8 cellular contexts compared by ENCODE assay signal in genomic region chr9:123927625-123928308, GRCh38. TPM values are rescaled to one million over a fixed set of nuclear protein-coding genes. Genes with fewer than 3 reads are reported as not detected.
DNase-seq lines count a peak whose midpoint lies in the region; ATAC-seq and TF ChIP-seq lines count a peak whose summit lies in the region.

No MANE protein-coding gene starts in this region.

- POLR2A ChIA-PET in CD8-positive, alpha-beta memory T cell (lab: Charles Lee): no interaction called here
- POLR2A ChIA-PET in IMR-90 (lab: Charles Lee; ENCODE audit: unreplicated experiment): no interaction called here

- no peaks in the 10 kb centered on the region for H3K9me3 Mint-ChIP-seq in CD8-positive, alpha-beta memory T cell
- peaks cover 5% of the 10 kb centered on the region for H3K9me3 Mint-ChIP-seq in activated naive CD8-positive, alpha-beta T cell treated with anti-CD3 and anti-CD28 coated beads for 36 hours

- peaks cover 25% of the 10 kb centered on the region for H3K4me1 ChIP-seq in CD8-positive, alpha-beta memory T cell (ENCODE audit: insufficient read depth, low read length)
- peaks cover 9% of the 10 kb centered on the region for H3K4me1 ChIP-seq in IMR-90 (ENCODE audit: control insufficient read depth, insufficient read depth, low read length)

- no peak overlapping the region for H3K18ac ChIP-seq in IMR-90 (ENCODE audit: low read depth, low read length)

- TF ChIP-seq POLR2A in IMR-90 (IDR thresholded peaks at IDR 0.05; ENCODE audit: low read depth, low read length): no peak

- no peak overlapping the region for H2AK9ac ChIP-seq in IMR-90 (replicated peaks; ENCODE audit: low read depth, low read length, poor library complexity)

- H4K20me1 ChIP-seq in IMR-90 (ENCODE audit: insufficient read depth, low read length): peaks cover 35% of the 10 kb centered on the region; the same call in 1 of the 2 replicates

- DNase-seq in CD8-positive, alpha-beta memory T cell: no peak
- peak; percentile 55 for DNase-seq in IMR-90
- DNase-seq in activated naive CD8-positive, alpha-beta T cell treated with anti-CD3 and anti-CD28 coated beads for 36 hours: no peak
- peak; percentile 5 for DNase-seq in medulla oblongata (ENCODE audit: extremely low spot score)
- DNase-seq in caudate nucleus (lab: John Stamatoyannopoulos, UW): no peak

- H3K79me1 ChIP-seq in IMR-90 (ENCODE audit: low read depth in 1 of 2, low read length in 2 of 2): peaks cover 32 to 50% of the 10 kb centered on the region in 2 experiments

- H3K27me3 Mint-ChIP-seq in CD8-positive, alpha-beta memory T cell: no peaks in the 10 kb centered on the region
- no peaks in the 10 kb centered on the region for H3K27me3 Mint-ChIP-seq in activated naive CD8-positive, alpha-beta T cell treated with anti-CD3 and anti-CD28 coated beads for 36 hours

- no peak overlapping the region for H2AK5ac ChIP-seq in IMR-90 (ENCODE audit: low read depth, low read length)

- H2BK5ac ChIP-seq in IMR-90 (ENCODE audit: low read depth, low read length, poor library complexity, severe bottlenecking): no peak overlapping the region

- peak overlapping the region in 4 of 8 donors; percentile 2 to 45 (median 8) for H3K27ac Mint-ChIP-seq in CD8-positive, alpha-beta memory T cell
- H3K27ac Mint-ChIP-seq in activated naive CD8-positive, alpha-beta T cell treated with anti-CD3 and anti-CD28 coated beads for 36 hours: peak overlapping the region; percentile 40

- CTCF ChIA-PET in CD8-positive, alpha-beta memory T cell (lab: Charles Lee): no interaction called here
- CTCF ChIA-PET in IMR-90 (lab: Yijun Ruan, JAX): no interaction called here

- H2BK120ac ChIP-seq in IMR-90 (ENCODE audit: low read depth, low read length): no peak overlapping the region

- dilution Hi-C loops in IMR-90 (cut with HindIII; ENCODE audit: low sequenced_read_pairs, unreplicated experiment): no loop called here

- intact Hi-C loops in IMR-90 (cut with micrococcal nuclease): loop anchor here (5.0 to 10.0 kb wide), 2 partner anchors 250 to 383 kb away; no protein-coding TSS in a partner anchor

- TF ChIP-seq RAD21 in IMR-90 (IDR thresholded peaks at IDR 0.05; ENCODE audit: low read length): no peak

- peaks cover 24% of the 10 kb centered on the region for H3K9me1 ChIP-seq in IMR-90 (ENCODE audit: insufficient read depth, low read length)

- no peak overlapping the region for H2AFZ ChIP-seq in IMR-90 (replicated peaks; ENCODE audit: low read length, poor library complexity)

- H4K8ac ChIP-seq in IMR-90 (ENCODE audit: low read depth in 2 of 2, low read length in 2 of 2): no peak overlapping the region

- H3K27me3 ChIP-seq in CD8-positive, alpha-beta memory T cell (ENCODE audit: insufficient read depth, low read length, poor library complexity, severe bottlenecking): no peaks in the 10 kb centered on the region
- H3K27me3 ChIP-seq in IMR-90 (ENCODE audit: control insufficient read depth, insufficient read depth, low read length): no peaks in the 10 kb centered on the region

- H3K23ac ChIP-seq in IMR-90 (ENCODE audit: low read depth, low read length): peak overlapping the region; percentile 31; the same call in 1 of the 2 replicates

- TF ChIP-seq CTCF in IMR-90 (conservative IDR thresholded peaks at IDR 0.05; ENCODE audit: low read depth, low read length): no peak

- H3K36me3 ChIP-seq in CD8-positive, alpha-beta memory T cell (ENCODE audit: insufficient read depth, low read length): no peaks in the 10 kb centered on the region
- no peaks in the 10 kb centered on the region for H3K36me3 ChIP-seq in IMR-90 (ENCODE audit: control insufficient read depth, insufficient read depth, low read length)

- no peak overlapping the region for H4K91ac ChIP-seq in IMR-90 (ENCODE audit: insufficient read depth, low read depth, low read length)

- H3K56ac ChIP-seq in IMR-90 (ENCODE audit: extremely low read depth, insufficient read depth, low read length): no peak overlapping the region

- H3K4me3 Mint-ChIP-seq in CD8-positive, alpha-beta memory T cell: peak overlapping the region; percentile 14 to 87 (median 49)
- peak overlapping the region; percentile 83 for H3K4me3 Mint-ChIP-seq in activated naive CD8-positive, alpha-beta T cell treated with anti-CD3 and anti-CD28 coated beads for 36 hours

- H3K9me3 ChIP-seq in CD8-positive, alpha-beta memory T cell (ENCODE audit: low read length): no peaks in the 10 kb centered on the region
- no peaks in the 10 kb centered on the region for H3K9me3 ChIP-seq in IMR-90 (ENCODE audit: control insufficient read depth, insufficient read depth, low read length)

- no peak overlapping the region for H2BK15ac ChIP-seq in IMR-90 (ENCODE audit: low read depth, low read length)

- no TSS peak for BruUV-seq in IMR-90 (replicated peaks; lab: Mats Ljungman, UMichigan)

- no peak overlapping the region for H3K4ac ChIP-seq in IMR-90 (ENCODE audit: low read depth, low read length)

- WGBS in IMR-90 (ENCODE audit: extremely low coverage in 2 of 2, insufficient read length in 1 of 2), 2 experiments: 90 to 100% methylated on average over 1 to 3 of the region's 3 CpGs

- no peak for ATAC-seq in IMR-90 (ENCODE audit: low read depth)
- no peak for ATAC-seq in HG03139 (IDR thresholded peaks at IDR 0.05; ENCODE audit: unreplicated experiment)
- no peak for ATAC-seq in GM18498 (IDR thresholded peaks at IDR 0.05; ENCODE audit: unreplicated experiment)
- ATAC-seq in HG03442 (IDR thresholded peaks at IDR 0.05; ENCODE audit: unreplicated experiment): no peak

- no peak overlapping the region for H3K14ac ChIP-seq in IMR-90 (replicated peaks; ENCODE audit: low read depth, low read length)

- H3K9ac ChIP-seq in IMR-90 (ENCODE audit: low read depth, low read length): no peak overlapping the region

- H3K4me3 ChIP-seq in CD8-positive, alpha-beta memory T cell (ENCODE audit: low read length): no peak overlapping the region
- no peak overlapping the region for H3K4me3 ChIP-seq in IMR-90 (ENCODE audit: insufficient read depth, low read depth, low read length)

- no peak overlapping the region for H3K27ac ChIP-seq in CD8-positive, alpha-beta memory T cell (ENCODE audit: low read depth, low read length)
- H3K27ac ChIP-seq in IMR-90 (ENCODE audit: insufficient read depth, low read length): no peak overlapping the region
- no peak overlapping the region for H3K27ac ChIP-seq in caudate nucleus (ENCODE audit: low read depth, low read length)

- in situ Hi-C loops in IMR-90 (cut with MboI; ENCODE audit: low sequenced_read_pairs): no loop called here

- peaks cover 31 to 40% (median 35%) of the 10 kb centered on the region in 3 donors for H3K4me1 Mint-ChIP-seq in CD8-positive, alpha-beta memory T cell
- H3K4me1 Mint-ChIP-seq in activated naive CD8-positive, alpha-beta T cell treated with anti-CD3 and anti-CD28 coated beads for 36 hours: peaks cover 41% of the 10 kb centered on the region

- no peak overlapping the region for H4K5ac ChIP-seq in IMR-90 (ENCODE audit: low read depth, low read length)

- H2BK20ac ChIP-seq in IMR-90 (ENCODE audit: low read depth, low read length): no peak overlapping the region

- H3K4me2 ChIP-seq in IMR-90 (ENCODE audit: low read depth, low read length): peak overlapping the region; percentile 75; the same call in 1 of the 2 replicates

- peaks cover 0 to 6% (median 4%) of the 10 kb centered on the region in 3 donors for H3K36me3 Mint-ChIP-seq in CD8-positive, alpha-beta memory T cell
- H3K36me3 Mint-ChIP-seq in activated naive CD8-positive, alpha-beta T cell treated with anti-CD3 and anti-CD28 coated beads for 36 hours: peaks cover 27% of the 10 kb centered on the region

TF ChIP-seq in IMR-90, 13 proteins besides CTCF, POLR2A, EP300 and RAD21:
- peak; percentile 88 for TF ChIP-seq CEBPB (IDR thresholded peaks at IDR 0.05; ENCODE audit: low read depth, low read length)
- TF ChIP-seq, protein P1, sequence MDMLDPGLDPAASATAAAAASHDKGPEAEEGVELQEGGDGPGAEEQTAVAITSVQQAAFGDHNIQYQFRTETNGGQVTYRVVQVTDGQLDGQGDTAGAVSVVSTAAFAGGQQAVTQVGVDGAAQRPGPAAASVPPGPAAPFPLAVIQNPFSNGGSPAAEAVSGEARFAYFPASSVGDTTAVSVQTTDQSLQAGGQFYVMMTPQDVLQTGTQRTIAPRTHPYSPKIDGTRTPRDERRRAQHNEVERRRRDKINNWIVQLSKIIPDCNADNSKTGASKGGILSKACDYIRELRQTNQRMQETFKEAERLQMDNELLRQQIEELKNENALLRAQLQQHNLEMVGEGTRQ (IDR thresholded peaks at IDR 0.05; ENCODE audit: low read depth, low read length): no peak

RNA-seq across cellular contexts. Expression of gene DENND1A, which starts 2.2 kb away (rescaled TPM):
- total RNA-seq in CD8-positive, alpha-beta memory T cell: 10 to 100 TPM; 15.0 to 15.1 TPM
- 7.2 TPM for polyA plus RNA-seq in CD8-positive, alpha-beta memory T cell
- total RNA-seq in IMR-90 (2012; rRNA removed): 21.4 and 27.6 TPM in 2 replicates
- 21.2 and 21.4 TPM in 2 replicates for polyA plus RNA-seq in IMR-90 (2012; rRNA removed)
- 14.6 and 25.1 TPM in 2 replicates for polyA plus RNA-seq in IMR-90 (2012; cell fraction: cytosol; rRNA removed)
- polyA plus RNA-seq in IMR-90 (2012; cell fraction: nucleus; rRNA removed; ENCODE audit: low replicate concordance): 17.5 and 18.6 TPM in 2 replicates
- total RNA-seq in activated naive CD8-positive, alpha-beta T cell treated with anti-CD3 and anti-CD28 coated beads for 36 hours: 10 to 100 TPM; 21.3 to 22.1 TPM

Comparison
In these comparisons a context has a peak if more than half of its experiments do, and no peak if none do; other contexts are left out.
1. DNase-seq: peak in IMR-90 (single experiment) and medulla oblongata (single experiment); none in CD8-positive, alpha-beta memory T cell (0 of 5), activated naive CD8-positive, alpha-beta T cell treated with anti-CD3 and anti-CD28 coated beads for 36 hours (single experiment) and caudate nucleus (0 of 61).